Comparison of ENCODE assay signal across 13 cellular contexts in genomic region chr15:25903024-25903581, GRCh38. TPM values are rescaled to one million over a fixed set of nuclear protein-coding genes. Genes with fewer than 3 reads are reported as not detected.
DNase-seq lines count a peak whose midpoint lies in the region; ATAC-seq and TF ChIP-seq lines count a peak whose summit lies in the region.
"Had no signal": no experiment of that assay in that cellular context is flagged by ENCODE, and none has a peak within 500 bp of the region (broad histone marks: within the 10 kb centered on the region; RNA-seq: fewer than 3 reads in every experiment).

No MANE protein-coding gene starts in this region.

- DNase-seq in GM23338 (ENCODE audit: low spot score) = no peak
- peak; percentile 60 for DNase-seq in SKM-1 (lab: John Stamatoyannopoulos, UW; ENCODE audit: unreplicated experiment)
- DNase-seq in hepatocyte (ENCODE audit: low spot score) = peak; percentile 65
- no peak for DNase-seq in sciatic nerve (ENCODE audit: low spot score)
- DNase-seq in middle frontal gyrus (ENCODE audit: extremely low spot score, low spot score) = no peak
- DNase-seq in progenitor cell of endocrine pancreas (ENCODE audit: low spot score, unreplicated experiment) = no peak
- DNase-seq in H4 (ENCODE audit: low spot score) = no peak
- DNase-seq: Calu3, dermis blood vessel endothelial cell, hypothalamus, NCI-H2107 had no signal

- H2AFZ ChIP-seq in GM23338 (peak overlapping the region; percentile 56; the same call in 1 of the 2 replicates), hepatocyte (no peak overlapping the region)

- H3K27me3 ChIP-seq in GM23338 (ENCODE audit: insufficient read depth) (no peaks in the 10 kb centered on the region), hepatocyte (no peaks in the 10 kb centered on the region)

- H3K27ac Mint-ChIP-seq in GM23338 (no peak overlapping the region), progenitor cell of endocrine pancreas (no peak overlapping the region)

- H3K27me3 Mint-ChIP-seq in GM23338 (ENCODE audit: insufficient read depth, low read depth, poor library complexity) = no peaks in the 10 kb centered on the region
- no peaks in the 10 kb centered on the region for H3K27me3 Mint-ChIP-seq in progenitor cell of endocrine pancreas

- WGBS in hepatocyte (ENCODE audit: low lambda C conversion rate, missing lambda C conversion rate) = 61% methylated on average over 10 of the region's 10 CpGs

- H3K4me3 Mint-ChIP-seq in GM23338 = no peak overlapping the region
- H3K4me3 Mint-ChIP-seq in progenitor cell of endocrine pancreas (ENCODE audit: low read depth) = no peak overlapping the region
- H3K4me3 Mint-ChIP-seq: nephron had no signal

- ATAC-seq in GM23338 (no peak), sciatic nerve (peak; percentile 66)

- TF ChIP-seq CTCF in GM23338 (conservative IDR thresholded peaks at IDR 0.05; ENCODE audit: low read depth in 2 of 2) (no peak), hepatocyte (IDR thresholded peaks at IDR 0.05; ENCODE audit: poor library complexity) (no peak), progenitor cell of endocrine pancreas (IDR thresholded peaks at IDR 0.05; ENCODE audit: unreplicated experiment) (no peak)

- no peaks in the 10 kb centered on the region for H3K9me3 ChIP-seq in hepatocyte (ENCODE audit: low read depth)

- H3K4me2 ChIP-seq in GM23338 (no peak overlapping the region), hepatocyte (no peak overlapping the region)

- no peaks in the 10 kb centered on the region for H3F3A ChIP-seq in GM23338 (replicated peaks; ENCODE audit: low read depth)

- H3K27ac ChIP-seq in GM23338 (ENCODE audit: low read depth) (no peak overlapping the region), hepatocyte (peak overlapping the region; percentile 35)

- H3K4me3 ChIP-seq in GM23338 (no peak overlapping the region), hepatocyte (no peak overlapping the region)

- H3K36me3 ChIP-seq in GM23338 (ENCODE audit: insufficient read depth) = no peaks in the 10 kb centered on the region
- H3K36me3 ChIP-seq in hepatocyte (replicated peaks; ENCODE audit: insufficient read depth, low read depth) = no peaks in the 10 kb centered on the region

- no peaks in the 10 kb centered on the region for H4K20me1 ChIP-seq in GM23338 (replicated peaks; ENCODE audit: insufficient read depth)
- no peaks in the 10 kb centered on the region for H4K20me1 ChIP-seq in hepatocyte (ENCODE audit: insufficient read depth, poor library complexity, severe bottlenecking)

- H3K9me3 Mint-ChIP-seq in GM23338 (no peaks in the 10 kb centered on the region), progenitor cell of endocrine pancreas (ENCODE audit: low read depth) (no peaks in the 10 kb centered on the region)
- H3K9me3 Mint-ChIP-seq: nephron had no signal

- intact Hi-C loops in sciatic nerve (cut with DNase I) = no loop called here

- H3K9me2 ChIP-seq in GM23338 (ENCODE audit: insufficient read depth) (no peaks in the 10 kb centered on the region), hepatocyte (replicated peaks; ENCODE audit: insufficient read depth) (no peaks in the 10 kb centered on the region)

- no peaks in the 10 kb centered on the region for H3K79me2 ChIP-seq in GM23338 (replicated peaks; ENCODE audit: insufficient read depth)
- H3K79me2 ChIP-seq in hepatocyte = no peaks in the 10 kb centered on the region

- H3K36me3 Mint-ChIP-seq in GM23338 (ENCODE audit: low read depth) (no peaks in the 10 kb centered on the region), progenitor cell of endocrine pancreas (ENCODE audit: insufficient read depth) (no peaks in the 10 kb centered on the region)

- H3K4me1 Mint-ChIP-seq in GM23338 = peaks cover 8% of the 10 kb centered on the region
- H3K4me1 Mint-ChIP-seq in progenitor cell of endocrine pancreas (ENCODE audit: low read depth) = peaks cover 5% of the 10 kb centered on the region

- no peaks in the 10 kb centered on the region for H3K4me1 ChIP-seq in GM23338 (ENCODE audit: insufficient read depth)
- H3K4me1 ChIP-seq in hepatocyte (ENCODE audit: insufficient read depth) = no peaks in the 10 kb centered on the region

TF ChIP-seq in GM23338, 12 proteins besides CTCF, POLR2A, EP300 and RAD21:
- no peak for TF ChIP-seq EZH2 (IDR thresholded peaks at IDR 0.05; ENCODE audit: low read depth, unreplicated experiment)
- no peak for TF ChIP-seq ETS1 (IDR thresholded peaks at IDR 0.05)

RNA-seq across cellular contexts. Expression of gene ATP10A, which starts 40.0 kb away (rescaled TPM):
- total RNA-seq in GM23338 (2014; rRNA removed; shearing (Covaris generic)) = 0.97 and 5.6 TPM in 2 replicates
- polyA plus RNA-seq in GM23338 (2016; fragmentation: Nextera tagmentation; extraction: Ambion mirVana) = 0.36 and 0.66 TPM in 2 replicates
- total RNA-seq in hepatocyte = 0.77 and 1.4 TPM in 2 replicates
- 0.75 and 0.94 TPM in 2 replicates for polyA plus RNA-seq in hepatocyte
- 5.7 TPM for total RNA-seq in sciatic nerve
- total RNA-seq in progenitor cell of endocrine pancreas = 0.07 and 0.16 TPM in 2 replicates
- 1.3 and 2.4 TPM in 2 replicates for total RNA-seq in H4 (2014; rRNA removed; shearing (Covaris generic))
- total RNA-seq: RPMI7951 had no signal

Comparison
In these comparisons a context has a peak if more than half of its experiments do, and no peak if none do; other contexts are left out.
1. DNase-seq: peak in SKM-1 (single experiment) and hepatocyte (single experiment); none in GM23338 (single experiment), sciatic nerve (single experiment), middle frontal gyrus (single experiment), progenitor cell of endocrine pancreas (single experiment) and H4 (single experiment).